13 cellular contexts compared by ENCODE assay signal in genomic region chr4:129094347-129094746, GRCh38. TPM values are rescaled to one million over a fixed set of nuclear protein-coding genes. Genes with fewer than 3 reads are reported as not detected.
DNase-seq lines count a peak whose midpoint lies in the region; ATAC-seq, FAIRE-seq and TF ChIP-seq lines count a peak whose summit lies in the region.
"Had no signal": no experiment of that assay in that cellular context is flagged by ENCODE, and none has a peak within 500 bp of the region (broad histone marks: within the 10 kb centered on the region; RNA-seq: fewer than 3 reads in every experiment).

No MANE protein-coding gene starts in this region.

- H3K4me1 ChIP-seq in left ventricle myocardium inferior (peaks cover 51% of the 10 kb centered on the region), hepatocyte (ENCODE audit: insufficient read depth) (peaks cover 5% of the 10 kb centered on the region), small intestine (ENCODE audit: control insufficient read depth in 2 of 2, insufficient read depth in 1 of 2, low read depth in 1 of 2, low read length in 1 of 2) (peaks cover 7 to 11% of the 10 kb centered on the region in 2 donors)

- H3K9me3 Mint-ChIP-seq in type B pancreatic cell: no peaks in the 10 kb centered on the region
- H3K9me3 Mint-ChIP-seq: activated naive CD4-positive, alpha-beta T cell treated with anti-CD3 and anti-CD28 coated beads, Interleukin-2, amount 50 U/mL, for 72 hours; T-cell had no signal

- H3K27ac Mint-ChIP-seq in type B pancreatic cell: no peak overlapping the region

- no peak for ATAC-seq in Right ventricle myocardium inferior

- H3K4me3 ChIP-seq in left ventricle myocardium inferior (peak overlapping the region; percentile 86), SK-N-MC (peak overlapping the region; percentile 95), hepatocyte (peak overlapping the region; percentile 9), small intestine (ENCODE audit: low read depth in 1 of 2, low read length in 2 of 2) (no peak overlapping the region)

- CTCF ChIA-PET in RWPE1 (lab: Yijun Ruan, JAX): interaction anchor here (0.6 kb wide), 2 partner anchors 26 to 813 kb away, joined by 3 to 4 read pairs; no protein-coding TSS in a partner anchor

- H3K79me2 ChIP-seq in hepatocyte: peaks cover 29% of the 10 kb centered on the region

- peaks cover 2% of the 10 kb centered on the region for H4K20me1 ChIP-seq in hepatocyte (ENCODE audit: insufficient read depth, poor library complexity, severe bottlenecking)

- H3K27me3 ChIP-seq in left ventricle myocardium inferior (ENCODE audit: low read depth) (no peaks in the 10 kb centered on the region), hepatocyte (no peaks in the 10 kb centered on the region), small intestine (ENCODE audit: control insufficient read depth in 2 of 2, insufficient read depth in 2 of 2, low read length in 2 of 2) (no peaks in the 10 kb centered on the region)

- H3K27ac ChIP-seq in left ventricle myocardium inferior (replicated peaks) (peak overlapping the region; percentile 97), SK-N-MC (no peak overlapping the region), hepatocyte (no peak overlapping the region), small intestine (ENCODE audit: low read depth in 1 of 2, low read length in 1 of 2) (no peak overlapping the region), RWPE1 (no peak overlapping the region)

- H3K4me2 ChIP-seq in hepatocyte: peak overlapping the region; percentile 73

- no peaks in the 10 kb centered on the region for H3K36me3 ChIP-seq in left ventricle myocardium inferior
- no peaks in the 10 kb centered on the region for H3K36me3 ChIP-seq in SK-N-MC (ENCODE audit: insufficient read depth, low read length)
- H3K36me3 ChIP-seq in hepatocyte (replicated peaks; ENCODE audit: insufficient read depth, low read depth): no peaks in the 10 kb centered on the region
- H3K36me3 ChIP-seq in small intestine (ENCODE audit: control insufficient read depth in 2 of 2, insufficient read depth in 2 of 2, low read length in 2 of 2): no peaks in the 10 kb centered on the region

- H3K9me3 ChIP-seq in left ventricle myocardium inferior (replicated peaks): no peaks in the 10 kb centered on the region
- H3K9me3 ChIP-seq in SK-N-MC (ENCODE audit: low read depth, low read length): no peaks in the 10 kb centered on the region
- no peaks in the 10 kb centered on the region for H3K9me3 ChIP-seq in hepatocyte (ENCODE audit: low read depth)
- no peaks in the 10 kb centered on the region for H3K9me3 ChIP-seq in small intestine (ENCODE audit: control insufficient read depth, low read depth)

- POLR2A ChIA-PET in RWPE1 (lab: Yijun Ruan, JAX; ENCODE audit: low non-redundant PET): no interaction called here

- H3K9ac ChIP-seq in SK-N-MC (ENCODE audit: insufficient read length): peak overlapping the region; percentile 52

- peaks cover 3% of the 10 kb centered on the region for H3K36me3 Mint-ChIP-seq in type B pancreatic cell
- H3K36me3 Mint-ChIP-seq: activated naive CD4-positive, alpha-beta T cell treated with anti-CD3 and anti-CD28 coated beads, Interleukin-2, amount 50 U/mL, for 72 hours; T-cell had no signal

- 94% methylated on average over 3 of the region's 3 CpGs for WGBS in hepatocyte (ENCODE audit: low lambda C conversion rate, missing lambda C conversion rate)
- WGBS in small intestine, 3 donors: 60 to 79% (median 73%) methylated on average over 3 of the region's 3 CpGs

- H3K27me3 Mint-ChIP-seq in type B pancreatic cell: no peaks in the 10 kb centered on the region
- H3K27me3 Mint-ChIP-seq: T-cell had no signal

- H3K4me1 Mint-ChIP-seq in type B pancreatic cell (ENCODE audit: unreplicated experiment): peaks cover 17% of the 10 kb centered on the region

- no peak overlapping the region for H2AFZ ChIP-seq in hepatocyte

- TF ChIP-seq CTCF in left ventricle myocardium inferior (IDR thresholded peaks at IDR 0.05; ENCODE audit: borderline replicate concordance) (no peak), hepatocyte (IDR thresholded peaks at IDR 0.05; ENCODE audit: poor library complexity) (no peak), type B pancreatic cell (conservative IDR thresholded peaks at IDR 0.05) (no peak), RWPE1 (conservative IDR thresholded peaks at IDR 0.05; ENCODE audit: low read depth) (no peak)

- no peak for FAIRE-seq in small intestine (lab: Jason Lieb, UNC)
- FAIRE-seq: frontal cortex had no signal

- DNase-seq in left ventricle myocardium inferior: no peak
- no peak for DNase-seq in Right ventricle myocardium inferior (ENCODE audit: missing footprints)
- DNase-seq in SK-N-MC (ENCODE audit: low read depth, low spot score): no peak
- DNase-seq in hepatocyte (ENCODE audit: low spot score): no peak
- DNase-seq in type B pancreatic cell (ENCODE audit: extremely low spot score, unreplicated experiment): no peak
- DNase-seq in MV-4-11 (lab: John Stamatoyannopoulos, UW): no peak
- DNase-seq in small intestine: no peak
- no peak for DNase-seq in RWPE1 (ENCODE audit: low spot score)
- DNase-seq: EL, NCI-H146, T-cell had no signal

- peak overlapping the region; percentile 42 for H3K4me3 Mint-ChIP-seq in type B pancreatic cell

- intact Hi-C loops in left ventricle myocardium inferior (cut with micrococcal nuclease) (no loop called here), Right ventricle myocardium inferior (cut with DNase I) (loop anchor here (10.0 kb wide), 2 partner anchors 280 to 810 kb away; partner anchors contain the start of gene PGRMC2)

- no peaks in the 10 kb centered on the region for H3K9me2 ChIP-seq in hepatocyte (replicated peaks; ENCODE audit: insufficient read depth)

RNA-seq across cellular contexts. Expression of gene SCLT1, which starts 1.0 kb away (rescaled TPM):
- total RNA-seq in left ventricle myocardium inferior (10.3 TPM), Right ventricle myocardium inferior (7.2 TPM), hepatocyte (9.6 and 13.6 TPM in 2 replicates), type B pancreatic cell (ENCODE audit: low replicate concordance) (11.7 and 21.2 TPM in 2 replicates)
- polyA plus RNA-seq in hepatocyte (5.0 and 6.9 TPM in 2 replicates), small intestine (1 to 10 TPM; 3.5 to 5.4 (median 3.8) TPM)

RNA-seq across cellular contexts. Expression of gene C4orf33, which starts 1.6 kb away (rescaled TPM):
- total RNA-seq in left ventricle myocardium inferior (4.7 TPM), Right ventricle myocardium inferior (3.8 TPM), hepatocyte (15.6 and 21.6 TPM in 2 replicates), type B pancreatic cell (ENCODE audit: low replicate concordance) (8.7 and 10.3 TPM in 2 replicates)
- polyA plus RNA-seq in hepatocyte (7.7 and 9.0 TPM in 2 replicates), small intestine (10 to 100 TPM; 15.4 to 35.6 (median 18.1) TPM)

Comparison
In these comparisons a context has a peak if more than half of its experiments do, and no peak if none do; other contexts are left out.
1. H3K4me3 ChIP-seq: peak in left ventricle myocardium inferior (single experiment), SK-N-MC (single experiment) and hepatocyte (single experiment); none in small intestine (0 of 2).